ENCODE assay signal across 2 cellular contexts in the genomic region with DNA sequence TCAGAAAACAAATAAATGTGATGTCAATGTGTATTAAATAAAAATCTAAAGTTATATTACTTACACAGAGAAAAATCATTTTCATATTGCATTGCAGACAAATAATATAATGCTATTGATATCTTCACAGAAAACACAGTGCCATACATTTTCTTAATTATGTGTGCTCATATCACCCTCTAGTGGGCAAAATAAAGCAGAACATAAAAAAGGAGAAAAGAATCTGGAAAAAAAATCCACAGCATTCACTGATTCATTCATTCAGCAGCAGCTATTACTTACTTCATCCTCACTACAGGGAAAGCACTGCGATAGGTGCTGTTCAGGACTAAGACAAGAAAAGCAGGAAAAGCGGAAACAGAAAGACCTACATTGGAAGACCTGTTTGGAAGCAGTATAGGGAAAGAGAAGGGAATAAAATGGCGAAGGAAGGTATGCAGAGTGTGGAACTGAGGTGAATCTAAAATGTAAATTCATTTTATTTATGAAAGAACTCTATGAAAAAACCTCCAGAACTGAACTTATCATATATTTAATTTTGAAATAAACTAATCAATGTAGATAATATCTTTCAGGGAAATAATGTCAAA.
TF ChIP-seq lines count a peak whose summit lies in the region.

No MANE protein-coding gene starts in this region.

TF ChIP-seq in GM12878, 131 proteins besides CTCF, POLR2A, EP300 and RAD21 (continued from another document):
- TF ChIP-seq, protein P1, sequence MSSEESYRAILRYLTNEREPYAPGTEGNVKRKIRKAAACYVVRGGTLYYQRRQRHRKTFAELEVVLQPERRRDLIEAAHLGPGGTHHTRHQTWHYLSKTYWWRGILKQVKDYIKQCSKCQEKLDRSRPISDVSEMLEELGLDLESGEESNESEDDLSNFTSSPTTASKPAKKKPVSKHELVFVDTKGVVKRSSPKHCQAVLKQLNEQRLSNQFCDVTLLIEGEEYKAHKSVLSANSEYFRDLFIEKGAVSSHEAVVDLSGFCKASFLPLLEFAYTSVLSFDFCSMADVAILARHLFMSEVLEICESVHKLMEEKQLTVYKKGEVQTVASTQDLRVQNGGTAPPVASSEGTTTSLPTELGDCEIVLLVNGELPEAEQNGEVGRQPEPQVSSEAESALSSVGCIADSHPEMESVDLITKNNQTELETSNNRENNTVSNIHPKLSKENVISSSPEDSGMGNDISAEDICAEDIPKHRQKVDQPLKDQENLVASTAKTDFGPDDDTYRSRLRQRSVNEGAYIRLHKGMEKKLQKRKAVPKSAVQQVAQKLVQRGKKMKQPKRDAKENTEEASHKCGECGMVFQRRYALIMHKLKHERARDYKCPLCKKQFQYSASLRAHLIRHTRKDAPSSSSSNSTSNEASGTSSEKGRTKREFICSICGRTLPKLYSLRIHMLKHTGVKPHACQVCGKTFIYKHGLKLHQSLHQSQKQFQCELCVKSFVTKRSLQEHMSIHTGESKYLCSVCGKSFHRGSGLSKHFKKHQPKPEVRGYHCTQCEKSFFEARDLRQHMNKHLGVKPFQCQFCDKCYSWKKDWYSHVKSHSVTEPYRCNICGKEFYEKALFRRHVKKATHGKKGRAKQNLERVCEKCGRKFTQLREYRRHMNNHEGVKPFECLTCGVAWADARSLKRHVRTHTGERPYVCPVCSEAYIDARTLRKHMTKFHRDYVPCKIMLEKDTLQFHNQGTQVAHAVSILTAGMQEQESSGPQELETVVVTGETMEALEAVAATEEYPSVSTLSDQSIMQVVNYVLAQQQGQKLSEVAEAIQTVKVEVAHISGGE (CRISPR knock-in tag; IDR thresholded peaks at IDR 0.05) = no peak

TF ChIP-seq in liver, 16 proteins besides CTCF, POLR2A, EP300 and RAD21 (continued from another document):
- TF ChIP-seq GABPA (IDR thresholded peaks at IDR 0.05 in 1 of 2, conservative IDR thresholded peaks at IDR 0.05 in 1 of 2) (no peak), SP1 (IDR thresholded peaks at IDR 0.05) (no peak), NR2F2 (IDR thresholded peaks at IDR 0.05) (no peak), FOXA2 (IDR thresholded peaks at IDR 0.05) (no peak), EGR1 (IDR thresholded peaks at IDR 0.05; ENCODE audit: low read depth in 2 of 2) (no peak), HNF4G (IDR thresholded peaks at IDR 0.05) (no peak), TAF1 (conservative IDR thresholded peaks at IDR 0.05) (no peak)
- TF ChIP-seq, protein P2, sequence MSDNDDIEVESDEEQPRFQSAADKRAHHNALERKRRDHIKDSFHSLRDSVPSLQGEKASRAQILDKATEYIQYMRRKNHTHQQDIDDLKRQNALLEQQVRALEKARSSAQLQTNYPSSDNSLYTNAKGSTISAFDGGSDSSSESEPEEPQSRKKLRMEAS (IDR thresholded peaks at IDR 0.05) = no peak
- TF ChIP-seq, protein P3, sequence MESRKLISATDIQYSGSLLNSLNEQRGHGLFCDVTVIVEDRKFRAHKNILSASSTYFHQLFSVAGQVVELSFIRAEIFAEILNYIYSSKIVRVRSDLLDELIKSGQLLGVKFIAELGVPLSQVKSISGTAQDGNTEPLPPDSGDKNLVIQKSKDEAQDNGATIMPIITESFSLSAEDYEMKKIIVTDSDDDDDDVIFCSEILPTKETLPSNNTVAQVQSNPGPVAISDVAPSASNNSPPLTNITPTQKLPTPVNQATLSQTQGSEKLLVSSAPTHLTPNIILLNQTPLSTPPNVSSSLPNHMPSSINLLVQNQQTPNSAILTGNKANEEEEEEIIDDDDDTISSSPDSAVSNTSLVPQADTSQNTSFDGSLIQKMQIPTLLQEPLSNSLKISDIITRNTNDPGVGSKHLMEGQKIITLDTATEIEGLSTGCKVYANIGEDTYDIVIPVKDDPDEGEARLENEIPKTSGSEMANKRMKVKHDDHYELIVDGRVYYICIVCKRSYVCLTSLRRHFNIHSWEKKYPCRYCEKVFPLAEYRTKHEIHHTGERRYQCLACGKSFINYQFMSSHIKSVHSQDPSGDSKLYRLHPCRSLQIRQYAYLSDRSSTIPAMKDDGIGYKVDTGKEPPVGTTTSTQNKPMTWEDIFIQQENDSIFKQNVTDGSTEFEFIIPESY (IDR thresholded peaks at IDR 0.05) = no peak
